8 cellular contexts compared by ENCODE assay signal in the genomic region with DNA sequence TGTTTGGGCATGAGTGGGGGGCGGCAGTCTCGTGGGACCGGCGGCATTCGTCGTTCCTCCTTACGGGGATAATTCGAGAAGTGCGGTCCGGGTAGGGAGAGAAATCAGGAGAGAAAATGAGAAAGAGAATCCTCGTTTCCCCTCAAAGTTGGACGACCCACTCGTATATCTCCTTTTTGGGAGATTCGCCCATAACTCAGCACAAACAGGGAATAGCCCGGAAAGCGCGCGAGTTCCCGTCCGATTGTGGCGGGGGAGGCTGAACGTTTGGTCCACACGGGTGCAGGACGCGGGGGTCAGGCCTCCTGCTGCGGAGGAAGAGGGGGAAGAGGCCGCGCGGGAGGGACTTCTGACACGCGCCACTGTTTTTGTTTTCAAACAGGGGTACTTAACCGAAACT. TPM values are rescaled to one million over a fixed set of nuclear protein-coding genes. Genes with fewer than 3 reads are reported as not detected.
DNase-seq lines count a peak whose midpoint lies in the region; ATAC-seq and TF ChIP-seq lines count a peak whose summit lies in the region.

No MANE protein-coding gene starts in this region.

- CTCF ChIA-PET in mammary epithelial cell (lab: Charles Lee; ENCODE audit: low non-redundant PET): no interaction called here

- no TSS peak for BruUV-seq in mammary epithelial cell (replicated peaks; lab: Mats Ljungman, UMichigan)

- in situ Hi-C loops in mammary epithelial cell (cut with MboI; ENCODE audit: low sequenced_read_pairs in 2 of 2) (no loop called here), ACHN (cut with HindIII; ENCODE audit: low pct_ligation_motif_present, low pct_unique_long_range_greater_than_20kb, low sequenced_read_pairs) (no loop called here)

- no peak for ATAC-seq in HG03439 (IDR thresholded peaks at IDR 0.05; ENCODE audit: unreplicated experiment)

- H4K20me1 ChIP-seq in mammary epithelial cell (ENCODE audit: insufficient read depth, low read length): no peaks in the 10 kb centered on the region

- H3K27me3 ChIP-seq in mammary epithelial cell (ENCODE audit: insufficient read depth, low read length): no peaks in the 10 kb centered on the region
- H3K27me3 ChIP-seq in tibial nerve: no peaks in the 10 kb centered on the region

- H3K36me3 ChIP-seq in mammary epithelial cell (ENCODE audit: insufficient read depth, low read length): no peaks in the 10 kb centered on the region
- H3K36me3 ChIP-seq in tibial nerve: no peaks in the 10 kb centered on the region

- H3K79me2 ChIP-seq in mammary epithelial cell (ENCODE audit: insufficient read depth, low read length): peaks cover 20% of the 10 kb centered on the region

- intact Hi-C loops in mammary epithelial cell (cut with micrococcal nuclease) (loop anchor here (2.0 to 5.0 kb wide), 2 partner anchors 41 to 180 kb away; no protein-coding TSS in a partner anchor), lower leg skin (cut with DNase I; ENCODE audit: low total_unique reads) (no loop called here)

- TF ChIP-seq EP300 in tibial nerve (IDR thresholded peaks at IDR 0.05): no peak

- peak overlapping the region; percentile 92 for H3K4me2 ChIP-seq in mammary epithelial cell (ENCODE audit: insufficient read depth, low read depth, low read length)

- H3K9me3 ChIP-seq in mammary epithelial cell (replicated peaks; ENCODE audit: insufficient read depth, low read length): no peaks in the 10 kb centered on the region
- H3K9me3 ChIP-seq in tibial nerve: no peaks in the 10 kb centered on the region

- peak overlapping the region; percentile 12 for H3K9ac ChIP-seq in mammary epithelial cell (ENCODE audit: insufficient read depth, low read length)

- peak overlapping the region; percentile 100 for H2AFZ ChIP-seq in mammary epithelial cell (ENCODE audit: low read depth, low read length)

- TF ChIP-seq CTCF in mammary epithelial cell (conservative IDR thresholded peaks at IDR 0.05 in 1 of 2, IDR thresholded peaks at IDR 0.05 in 1 of 2; ENCODE audit: extremely low read depth in 1 of 2, insufficient read depth in 1 of 2, low read depth in 1 of 2, low read length in 2 of 2) (no peak), lower leg skin (IDR thresholded peaks at IDR 0.05) (no peak), tibial nerve (IDR thresholded peaks at IDR 0.05) (no peak)

- H3K27ac ChIP-seq in mammary epithelial cell (ENCODE audit: insufficient read depth, low read depth, low read length): no peak overlapping the region
- peak overlapping the region in 3 of 4 donors; percentile 0 to 82 (median 24) for H3K27ac ChIP-seq in tibial nerve

- H3K4me1 ChIP-seq in mammary epithelial cell (ENCODE audit: insufficient read depth, low read length) (peaks cover 7% of the 10 kb centered on the region), tibial nerve (peaks cover 0 to 12% (median 2%) of the 10 kb centered on the region in 4 donors)

- peak; percentile 3 for DNase-seq in stimulated activated CD4-positive, alpha-beta T cell treated with anti-CD3 and anti-CD28 coated beads, Interleukin-15, amount 100 ng/mL, for 24 hours
- no peak for DNase-seq in stimulated activated CD4-positive, alpha-beta T cell treated with anti-CD3 and anti-CD28 coated beads, Interleukin-2, amount 100 ng/mL, for 48 hours
- DNase-seq in mammary epithelial cell: peak; percentile 9
- DNase-seq in lower leg skin (ENCODE audit: low spot score in 2 of 2): no peak
- DNase-seq in tibial nerve (ENCODE audit: low spot score in 2 of 2): peak in 1 of 2 donors; percentile 13
- DNase-seq in ACHN: no peak
- no peak for DNase-seq in NCI-H2171 treated with DMSO at 0.1 percent for 48 hours (lab: John Stamatoyannopoulos, UW)

- WGBS in mammary epithelial cell (ENCODE audit: low coverage, missing lambda C conversion rate): 7% methylated on average over 11 of the region's 32 CpGs
- WGBS in lower leg skin, 2 donors: 6 to 11% methylated on average over 32 of the region's 32 CpGs
- WGBS in tibial nerve, 2 donors: 2 to 4% methylated on average over 32 of the region's 32 CpGs

- H3K4me3 ChIP-seq in mammary epithelial cell (replicated peaks in 1 of 3; ENCODE audit: insufficient read depth in 1 of 3, low read depth in 2 of 3, low read length in 3 of 3) (peak overlapping the region; percentile 85 to 98 (median 93)), lower leg skin (ENCODE audit: low read depth, poor library complexity, severe bottlenecking) (peak overlapping the region; percentile 49), tibial nerve (peak overlapping the region; percentile 81 to 94 (median 86))

- dilution Hi-C loops in mammary epithelial cell (cut with HindIII; ENCODE audit: low sequenced_read_pairs): no loop called here

- TF ChIP-seq POLR2A in lower leg skin (IDR thresholded peaks at IDR 0.05): no peak
- no peak for TF ChIP-seq POLR2A in tibial nerve (IDR thresholded peaks at IDR 0.05)

RNA-seq across cellular contexts. Expression of gene POPDC3, which starts 42.4 kb away (rescaled TPM):
- total RNA-seq in mammary epithelial cell (10 to 100 TPM; 14.4 to 34.0 TPM), lower leg skin (not detected), tibial nerve (1 to 10 TPM; 1.8 to 6.7 (median 2.6) TPM)
- polyA plus RNA-seq in mammary epithelial cell: 24.4 TPM
- 24.5 TPM for polyA minus RNA-seq in mammary epithelial cell

Comparison
In these comparisons a context has a peak if more than half of its experiments do, and no peak if none do; other contexts are left out.
1. DNase-seq: peak in stimulated activated CD4-positive, alpha-beta T cell treated with anti-CD3 and anti-CD28 coated beads, Interleukin-15, amount 100 ng/mL, for 24 hours (single experiment) and mammary epithelial cell (single experiment); none in stimulated activated CD4-positive, alpha-beta T cell treated with anti-CD3 and anti-CD28 coated beads, Interleukin-2, amount 100 ng/mL, for 48 hours (0 of 2), lower leg skin (0 of 2), ACHN (single experiment) and NCI-H2171 treated with DMSO at 0.1 percent for 48 hours (single experiment).
2. Peak in every context shown above with its lines, with median percentiles within 50 percentile points of each other: H3K4me3 ChIP-seq.